ENCODE assay signal across 8 cellular contexts in the genomic region with DNA sequence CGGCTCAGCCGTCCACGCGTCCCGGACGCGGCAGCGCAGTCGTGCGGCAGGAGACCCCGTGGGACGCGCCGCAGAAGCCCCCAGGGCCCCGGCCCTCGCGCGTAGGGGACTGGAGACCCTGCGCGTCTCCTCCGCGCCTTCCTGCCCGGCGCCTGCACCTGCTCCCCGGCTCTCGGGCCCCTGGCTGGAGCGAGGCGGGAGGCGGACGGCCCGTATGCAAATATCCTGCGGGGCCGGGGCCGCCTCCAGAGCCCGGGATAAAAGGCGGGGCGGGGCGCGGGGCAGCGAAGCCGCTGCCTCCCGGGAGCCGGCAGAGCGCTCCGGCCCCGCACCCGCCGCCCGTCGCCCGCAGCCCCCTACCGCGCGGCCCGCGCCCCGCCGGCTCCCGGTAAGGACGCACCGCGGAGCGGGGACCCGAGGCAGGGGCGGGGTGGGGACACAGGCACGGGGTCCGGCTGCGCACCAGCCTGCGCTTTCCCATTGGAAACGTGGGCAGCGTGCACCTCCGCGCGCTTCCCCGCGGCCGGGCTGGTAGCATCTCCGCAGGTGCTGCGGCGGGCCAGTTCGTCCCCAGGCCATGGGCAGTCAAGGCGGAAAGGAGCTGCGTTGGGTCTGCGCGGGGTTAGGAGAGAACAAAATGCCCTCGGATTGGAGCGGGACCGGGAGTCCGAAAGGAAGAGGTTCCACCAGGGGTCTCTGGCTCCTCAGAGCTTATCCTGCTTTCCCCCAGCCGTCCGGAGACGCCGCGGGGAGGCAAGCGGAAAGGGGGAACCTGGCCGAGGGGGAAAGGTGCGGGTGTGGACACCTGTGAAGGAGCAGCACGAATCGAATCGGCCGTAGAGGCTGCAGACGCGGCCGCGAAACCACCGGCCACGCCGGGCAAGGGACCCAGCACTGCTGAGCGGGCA. TPM values are rescaled to one million over a fixed set of nuclear protein-coding genes. Genes with fewer than 3 reads are reported as not detected.
A peak's percentile ranks its signal among the peaks of the same experiment; 100 is the strongest.
DNase-seq lines count a peak whose midpoint lies in the region; ATAC-seq and TF ChIP-seq lines count a peak whose summit lies in the region.

ATP6V1C2 (plus strand) TSS at position 287 of the 908 bp plus-strand sequence. CDS start 1,220 bp downstream, outside the sequence.

- no peak for TF ChIP-seq CTCF in OCI-LY1 (IDR thresholded peaks at IDR 0.05; ENCODE audit: low read length)
- no peak for TF ChIP-seq CTCF in epithelial cell of proximal tubule (conservative IDR thresholded peaks at IDR 0.05; ENCODE audit: low read depth, low read length)
- TF ChIP-seq CTCF in neutrophil (IDR thresholded peaks at IDR 0.05), result no peak

- no peak within 1 kb of the TSS for H3K27ac ChIP-seq in OCI-LY1 (ENCODE audit: low read depth, low read length, poor library complexity, severe bottlenecking)
- no peak within 1 kb of the TSS for H3K27ac ChIP-seq in neutrophil

- intact Hi-C loops in Right ventricle myocardium inferior (cut with DNase I) (no loop called here), cardiac septum (cut with DNase I) (no loop called here)

- peak within 1 kb of the TSS; percentile 33; the same call in 1 of the 2 replicates for H3K9ac ChIP-seq in OCI-LY1 (ENCODE audit: low read length)

- no peaks in the 10 kb centered on the region for H3K9me3 ChIP-seq in OCI-LY1 (ENCODE audit: low read length)
- no peaks in the 10 kb centered on the region for H3K9me3 ChIP-seq in neutrophil

- DNase-seq in Right ventricle myocardium inferior (ENCODE audit: missing footprints) (no peak), cardiac septum (ENCODE audit: low spot score) (no peak), epithelial cell of proximal tubule (ENCODE audit: low read depth) (no peak)

- H4K20me1 ChIP-seq in OCI-LY1 (ENCODE audit: insufficient read depth, low read length), result no peaks in the 10 kb centered on the region

- peaks cover 10% of the 10 kb centered on the region; the same call in 1 of the 2 replicates for H3K27me3 ChIP-seq in OCI-LY1 (ENCODE audit: insufficient read depth, low read length)
- H3K27me3 ChIP-seq in neutrophil, result peaks cover 70% of the 10 kb centered on the region

- H3F3A ChIP-seq in OCI-LY1 (ENCODE audit: insufficient read depth, low read length), result no peaks in the 10 kb centered on the region; the same call in 1 of the 2 replicates

- peak within 1 kb of the TSS; percentile 88 for H3K4me2 ChIP-seq in OCI-LY1 (ENCODE audit: low read length)

- peaks cover 6% of the 10 kb centered on the region for H3K4me1 ChIP-seq in OCI-LY1 (ENCODE audit: insufficient read depth, low read length, severe bottlenecking)
- peaks cover 30 to 31% of the 10 kb centered on the region in 2 experiments for H3K4me1 ChIP-seq in neutrophil (ENCODE audit: control insufficient read depth in 1 of 2, insufficient read depth in 1 of 2, low read depth in 1 of 2, low read length in 1 of 2)

- H2AFZ ChIP-seq in OCI-LY1 (ENCODE audit: low read length), result no peak within 1 kb of the TSS

- no peaks in the 10 kb centered on the region for H3K9me2 ChIP-seq in OCI-LY1 (ENCODE audit: low read depth, low read length)

- ATAC-seq in Right ventricle myocardium inferior (peak; percentile 23), HG02610 (IDR thresholded peaks at IDR 0.05; ENCODE audit: unreplicated experiment) (peak; percentile 55), HG03159 (IDR thresholded peaks at IDR 0.05; ENCODE audit: unreplicated experiment) (no peak), HG03196 (IDR thresholded peaks at IDR 0.05; ENCODE audit: unreplicated experiment) (no peak)

- H3K36me3 ChIP-seq in OCI-LY1 (ENCODE audit: insufficient read depth, low read length) (no peaks in the 10 kb centered on the region), neutrophil (no peaks in the 10 kb centered on the region)

- peak within 1 kb of the TSS; percentile 63 for H3K4me3 ChIP-seq in OCI-LY1 (ENCODE audit: low read depth, low read length, poor library complexity, severe bottlenecking)
- H3K4me3 ChIP-seq in epithelial cell of proximal tubule (ENCODE audit: low read depth, low read length), result peak within 1 kb of the TSS; percentile 41
- H3K4me3 ChIP-seq in neutrophil (ENCODE audit: low read depth in 1 of 2, low read length in 1 of 2), result peak within 1 kb of the TSS; percentile 27 to 57

- no peaks in the 10 kb centered on the region for H3K79me2 ChIP-seq in OCI-LY1 (ENCODE audit: insufficient read depth, low read length)

RNA-seq across cellular contexts. Expression of gene ATP6V1C2, which starts in this region (rescaled TPM):
- total RNA-seq in Right ventricle myocardium inferior, result 1.9 TPM
- 0.24 TPM for total RNA-seq in cardiac septum
- total RNA-seq in epithelial cell of proximal tubule, result not detected in 2 replicates

Comparison
In these comparisons a context has a peak if more than half of its experiments do, and no peak if none do; other contexts are left out.
1. ATAC-seq: peak in Right ventricle myocardium inferior (single experiment) and HG02610 (single experiment); none in HG03159 (single experiment) and HG03196 (single experiment).
2. Peak in every context shown above with its lines, with median percentiles within 50 percentile points of each other: H3K4me3 ChIP-seq.